In genomic region chr14:77028384-77029246, GRCh38 we compare ENCODE assay signal across 8 cellular contexts. TPM values are rescaled to one million over a fixed set of nuclear protein-coding genes. Genes with fewer than 3 reads are reported as not detected.
DNase-seq lines count a peak whose midpoint lies in the region; ATAC-seq and TF ChIP-seq lines count a peak whose summit lies in the region.

IRF2BPL (minus strand) TSS chr14:77028708; CDS start chr14:77027792, 916 bp downstream.

- POLR2A ChIA-PET in activated CD4-positive, alpha-beta T cell treated with anti-CD3 and anti-CD28 coated beads, Interleukin-2, amount 10 ng/mL, durations not matched to agents 7 days and 5 days (lab: Charles Lee): interaction anchor here (0.6 kb wide), 1 partner anchor 12 kb away, joined by 4 read pairs; no protein-coding TSS in a partner anchor

- TF ChIP-seq CTCF in CD14-positive monocyte (IDR thresholded peaks at IDR 0.05) (no peak), coronary artery (IDR thresholded peaks at IDR 0.05) (no peak)

- ATAC-seq in GM19395 (IDR thresholded peaks at IDR 0.05; ENCODE audit: unreplicated experiment): peak; percentile 79
- ATAC-seq in HG03558 (IDR thresholded peaks at IDR 0.05; ENCODE audit: extremely low read depth, unreplicated experiment): peak; percentile 58

- peak; percentile 98 for DNase-seq in CD14-positive monocyte (ENCODE audit: low spot score)
- peak; percentile 98 for DNase-seq in NCI-H748 (lab: John Stamatoyannopoulos, UW; ENCODE audit: unreplicated experiment)
- peak; percentile 95 for DNase-seq in activated CD4-positive, alpha-beta T cell treated with anti-CD3 and anti-CD28 coated beads, Interleukin-2, amount 10 ng/mL, durations not matched to agents 7 days and 5 days
- DNase-seq in coronary artery (ENCODE audit: low spot score): peak; percentile 100
- DNase-seq in left kidney (ENCODE audit: low read depth, low spot score): peak; percentile 99
- peak; percentile 94 to 95 for DNase-seq in stimulated activated CD4-positive, alpha-beta T cell treated with anti-CD3 and anti-CD28 coated beads, Interleukin-2, amount 100 ng/mL, for 24 hours

- H3K4me3 ChIP-seq in coronary artery: peak within 1 kb of the TSS; percentile 85

- H3K9me3 Mint-ChIP-seq in CD14-positive monocyte: no peaks in the 10 kb centered on the region
- H3K9me3 Mint-ChIP-seq in activated CD4-positive, alpha-beta T cell treated with anti-CD3 and anti-CD28 coated beads, Interleukin-2, amount 10 ng/mL, durations not matched to agents 7 days and 5 days: no peaks in the 10 kb centered on the region

- peaks cover 22 to 29% of the 10 kb centered on the region in 2 donors for H3K36me3 Mint-ChIP-seq in CD14-positive monocyte
- peaks cover 25% of the 10 kb centered on the region for H3K36me3 Mint-ChIP-seq in activated CD4-positive, alpha-beta T cell treated with anti-CD3 and anti-CD28 coated beads, Interleukin-2, amount 10 ng/mL, durations not matched to agents 7 days and 5 days (ENCODE audit: low read depth)

- CTCF ChIA-PET in activated CD4-positive, alpha-beta T cell treated with anti-CD3 and anti-CD28 coated beads, Interleukin-2, amount 10 ng/mL, durations not matched to agents 7 days and 5 days (lab: Charles Lee): interaction anchor here (0.6 to 1.5 kb wide), 10 partner anchors 9 to 115 kb away, joined by 3 to 7 read pairs (median 3); no protein-coding TSS in a partner anchor

- peak within 1 kb of the TSS; percentile 89 to 98 (median 95) for H3K27ac Mint-ChIP-seq in CD14-positive monocyte
- H3K27ac Mint-ChIP-seq in activated CD4-positive, alpha-beta T cell treated with anti-CD3 and anti-CD28 coated beads, Interleukin-2, amount 10 ng/mL, durations not matched to agents 7 days and 5 days: peak within 1 kb of the TSS; percentile 94

- H3K27me3 Mint-ChIP-seq in CD14-positive monocyte (ENCODE audit: low read depth in 3 of 3): peaks cover 0 to 1% (median 0%) of the 10 kb centered on the region in 3 donors
- no peaks in the 10 kb centered on the region for H3K27me3 Mint-ChIP-seq in activated CD4-positive, alpha-beta T cell treated with anti-CD3 and anti-CD28 coated beads, Interleukin-2, amount 10 ng/mL, durations not matched to agents 7 days and 5 days

- intact Hi-C loops in CD14-positive monocyte (cut with micrococcal nuclease): loop anchor here (2.0 to 5.0 kb wide), 3 partner anchors 16 to 116 kb away; no protein-coding TSS in a partner anchor

- peak within 1 kb of the TSS; percentile 84 to 90 for H3K4me3 Mint-ChIP-seq in CD14-positive monocyte
- H3K4me3 Mint-ChIP-seq in activated CD4-positive, alpha-beta T cell treated with anti-CD3 and anti-CD28 coated beads, Interleukin-2, amount 10 ng/mL, durations not matched to agents 7 days and 5 days: peak within 1 kb of the TSS; percentile 94

- H3K4me1 Mint-ChIP-seq in CD14-positive monocyte: peaks cover 59% of the 10 kb centered on the region
- peaks cover 67% of the 10 kb centered on the region for H3K4me1 Mint-ChIP-seq in activated CD4-positive, alpha-beta T cell treated with anti-CD3 and anti-CD28 coated beads, Interleukin-2, amount 10 ng/mL, durations not matched to agents 7 days and 5 days

- H3K27ac ChIP-seq in coronary artery: peak within 1 kb of the TSS; percentile 100

RNA-seq across cellular contexts. Expression of gene IRF2BPL, which starts in this region (rescaled TPM):
- 1 to 10 TPM; 1.4 to 1.9 TPM for polyA plus RNA-seq in CD14-positive monocyte
- total RNA-seq in activated CD4-positive, alpha-beta T cell treated with anti-CD3 and anti-CD28 coated beads, Interleukin-2, amount 10 ng/mL, durations not matched to agents 7 days and 5 days: 10 to 100 TPM; 26.0 to 29.9 TPM

Comparison
In these comparisons a context has a peak if more than half of its experiments do, and no peak if none do; other contexts are left out.
1. Peak in every context shown above with its lines: DNase-seq, ATAC-seq, H3K4me3 ChIP-seq and H3K27ac ChIP-seq.